In genomic region chr2:227774011-227774624, GRCh38 we compare ENCODE assay signal across 1 cellular context.
TF ChIP-seq lines count a peak whose summit lies in the region.

No MANE protein-coding gene starts in this region.

TF ChIP-seq in WTC11, 78 proteins besides CTCF, POLR2A, EP300 and RAD21 (continued from another document):
- TF ChIP-seq E2F5 (CRISPR knock-in tag; IDR thresholded peaks at IDR 0.05) (no peak), CBFB (CRISPR knock-in tag; IDR thresholded peaks at IDR 0.05; ENCODE audit: low read depth) (no peak), IRF2 (CRISPR knock-in tag; IDR thresholded peaks at IDR 0.05; ENCODE audit: borderline replicate concordance, low read depth) (no peak)
